In genomic region chr4:794911-795725, GRCh38 we compare ENCODE assay signal across 1 cellular context.
TF ChIP-seq lines count a peak whose summit lies in the region.

No MANE protein-coding gene starts in this region.

TF ChIP-seq in IMR-90, 13 proteins besides CTCF, POLR2A, EP300 and RAD21 (continued from another document):
- TF ChIP-seq, protein P1, sequence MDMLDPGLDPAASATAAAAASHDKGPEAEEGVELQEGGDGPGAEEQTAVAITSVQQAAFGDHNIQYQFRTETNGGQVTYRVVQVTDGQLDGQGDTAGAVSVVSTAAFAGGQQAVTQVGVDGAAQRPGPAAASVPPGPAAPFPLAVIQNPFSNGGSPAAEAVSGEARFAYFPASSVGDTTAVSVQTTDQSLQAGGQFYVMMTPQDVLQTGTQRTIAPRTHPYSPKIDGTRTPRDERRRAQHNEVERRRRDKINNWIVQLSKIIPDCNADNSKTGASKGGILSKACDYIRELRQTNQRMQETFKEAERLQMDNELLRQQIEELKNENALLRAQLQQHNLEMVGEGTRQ (IDR thresholded peaks at IDR 0.05; ENCODE audit: low read depth, low read length), result no peak
- no peak for TF ChIP-seq ELK1 (IDR thresholded peaks at IDR 0.05; ENCODE audit: borderline replicate concordance, low read depth, low read length)
- no peak for TF ChIP-seq BHLHE40 (IDR thresholded peaks at IDR 0.05; ENCODE audit: low read depth, low read length)
- TF ChIP-seq MAFK (IDR thresholded peaks at IDR 0.05; ENCODE audit: low read depth, low read length), result no peak
- TF ChIP-seq SMC3 (IDR thresholded peaks at IDR 0.05; ENCODE audit: low read depth, low read length), result no peak
